Comparison of ENCODE assay signal across 9 cellular contexts in genomic region chr1:244104309-244105060, GRCh38. TPM values are rescaled to one million over a fixed set of nuclear protein-coding genes. Genes with fewer than 3 reads are reported as not detected.
A peak's percentile ranks its signal among the peaks of the same experiment; 100 is the strongest.
DNase-seq lines count a peak whose midpoint lies in the region; ATAC-seq, FAIRE-seq and TF ChIP-seq lines count a peak whose summit lies in the region.
"Had no signal": no experiment of that assay in that cellular context is flagged by ENCODE, and none has a peak within 500 bp of the region (broad histone marks: within the 10 kb centered on the region; RNA-seq: fewer than 3 reads in every experiment).

No MANE protein-coding gene starts in this region.

- H3K4me2 ChIP-seq in astrocyte (ENCODE audit: low read length) = peak overlapping the region; percentile 79

- TF ChIP-seq CTCF in AG09319 (IDR thresholded peaks at IDR 0.05; ENCODE audit: low read depth, low read length) (no peak; the same call in 1 of the 2 replicates), astrocyte (IDR thresholded peaks at IDR 0.05; ENCODE audit: insufficient read depth, low read depth, low read length) (no peak)

- H3K36me3 ChIP-seq in astrocyte (ENCODE audit: insufficient read depth, low read length) = no peaks in the 10 kb centered on the region

- H3K9me3 ChIP-seq in astrocyte (ENCODE audit: insufficient read depth, low read depth, low read length) = no peaks in the 10 kb centered on the region

- peaks cover 17% of the 10 kb centered on the region for H3K4me1 Mint-ChIP-seq in astrocyte (ENCODE audit: low read depth, unreplicated experiment)

- FAIRE-seq in astrocyte (lab: Jason Lieb, UNC) = peak; percentile 83

- peaks cover 7% of the 10 kb centered on the region for H3K4me1 ChIP-seq in astrocyte (ENCODE audit: insufficient read depth, low read length)

- H3K27me3 ChIP-seq in astrocyte (ENCODE audit: insufficient read depth, low read length) = no peaks in the 10 kb centered on the region

- peak; percentile 85 for ATAC-seq in left lobe of liver
- ATAC-seq in GM21737 (IDR thresholded peaks at IDR 0.05; ENCODE audit: unreplicated experiment) = no peak

- H3K4me3 Mint-ChIP-seq in astrocyte (ENCODE audit: unreplicated experiment) = no peak overlapping the region

- no peaks in the 10 kb centered on the region for H3K36me3 Mint-ChIP-seq in astrocyte (ENCODE audit: low read depth, unreplicated experiment)

- peak overlapping the region; percentile 58 for H3K9ac ChIP-seq in astrocyte (ENCODE audit: low read length)

- DNase-seq in AG09319 (ENCODE audit: extremely low read depth, low read depth) (peak; percentile 52), HT1080 (ENCODE audit: low read depth) (peak; percentile 92), astrocyte (ENCODE audit: low read depth) (peak; percentile 94), left lobe of liver (ENCODE audit: low spot score) (no peak), activated T-cell treated with anti-CD3 and anti-CD28 coated beads for 4 hours (no peak)
- DNase-seq in stimulated activated CD4-positive, alpha-beta T cell treated with anti-CD3 and anti-CD28 coated beads, Interleukin-12 subunit alpha, Interleukin-12 subunit beta, amount 100 ng/mL, for 4 hours = no peak
- DNase-seq in stimulated activated CD4-positive, alpha-beta T cell treated with anti-CD3 and anti-CD28 coated beads, Interleukin-4, amount 100 ng/mL, for 1 hour = no peak
- DNase-seq: NCI-H187 had no signal

- peaks cover 6% of the 10 kb centered on the region for H3K27me3 Mint-ChIP-seq in astrocyte (ENCODE audit: low read depth, unreplicated experiment)

- no peaks in the 10 kb centered on the region for H3K9me3 Mint-ChIP-seq in astrocyte (ENCODE audit: unreplicated experiment)

- no peaks in the 10 kb centered on the region for H4K20me1 ChIP-seq in astrocyte (ENCODE audit: insufficient read depth, low read length)

- H3K27ac Mint-ChIP-seq in astrocyte (ENCODE audit: unreplicated experiment) = peak overlapping the region; percentile 96

- peak overlapping the region; percentile 71 for H3K27ac ChIP-seq in astrocyte (ENCODE audit: low read depth, low read length)

- no peaks in the 10 kb centered on the region for H3K79me2 ChIP-seq in astrocyte (ENCODE audit: insufficient read depth, low read length)

- peak overlapping the region; percentile 21 for H3K4me3 ChIP-seq in astrocyte (ENCODE audit: insufficient read depth, low read depth, low read length)

- peak overlapping the region; percentile 48 for H2AFZ ChIP-seq in astrocyte (ENCODE audit: low read depth, low read length)

RNA-seq across cellular contexts. Expression of gene ZBTB18, which starts 53.4 kb away (rescaled TPM):
- 13.0 and 16.7 TPM in 2 replicates for total RNA-seq in HT1080 (2014; rRNA removed; shearing (Covaris generic))
- 15.7 and 19.8 TPM in 2 replicates for polyA plus RNA-seq in HT1080 (2015; cell fraction: cytosol; rRNA removed)
- 22.8 and 26.1 TPM in 2 replicates for polyA plus RNA-seq in HT1080 (2015; cell fraction: nucleus; rRNA removed)
- 15.5 and 19.2 TPM in 2 replicates for total RNA-seq in astrocyte
- total RNA-seq in left lobe of liver = 14.3 TPM

Comparison
In these comparisons a context has a peak if more than half of its experiments do, and no peak if none do; other contexts are left out.
1. DNase-seq: peak in AG09319 (single experiment), HT1080 (single experiment) and astrocyte (single experiment); none in left lobe of liver (single experiment), stimulated activated CD4-positive, alpha-beta T cell treated with anti-CD3 and anti-CD28 coated beads, Interleukin-12 subunit alpha, Interleukin-12 subunit beta, amount 100 ng/mL, for 4 hours (single experiment), stimulated activated CD4-positive, alpha-beta T cell treated with anti-CD3 and anti-CD28 coated beads, Interleukin-4, amount 100 ng/mL, for 1 hour (single experiment) and activated T-cell treated with anti-CD3 and anti-CD28 coated beads for 4 hours (single experiment).